ENCODE assay signal across 24 cellular contexts in genomic region chr5:171990713-171991015, GRCh38.
"Had no signal": no experiment of that assay in that cellular context is flagged by ENCODE, and none has a peak within 500 bp of the region (broad histone marks: within the 10 kb centered on the region; RNA-seq: fewer than 3 reads in every experiment).

No MANE protein-coding gene starts in this region.

- H3K27ac Mint-ChIP-seq: activated CD4-positive, alpha-beta T cell treated with anti-CD3 and anti-CD28 coated beads, Interleukin-2, amount 10 ng/mL, durations not matched to agents 7 days and 5 days; immature natural killer cell; T-cell had no signal

- H3K9me3 Mint-ChIP-seq: activated naive CD4-positive, alpha-beta T cell treated with anti-CD3 and anti-CD28 coated beads, Interleukin-2, amount 50 U/mL, for 72 hours; activated T-cell treated with anti-CD3 and anti-CD28 coated beads, Interleukin-2, amount 50 U/mL, for 72 hours; effector memory CD8-positive, alpha-beta T cell; immature natural killer cell; memory B cell; neural crest cell; T-cell had no signal

- H3K36me3 ChIP-seq: adrenal gland, gastrocnemius medialis, prostate gland, vagina had no signal

- H3K4me1 Mint-ChIP-seq: neural crest cell had no signal

- H3K27me3 ChIP-seq: adrenal gland, gastrocnemius medialis, heart right ventricle, right atrium auricular region, tibial nerve, vagina had no signal

- H3K27me3 Mint-ChIP-seq: activated CD4-positive, alpha-beta T cell treated with anti-CD3 and anti-CD28 coated beads, Interleukin-2, amount 10 ng/mL, durations not matched to agents 7 days and 5 days; effector memory CD8-positive, alpha-beta T cell; memory B cell; naive B cell; T-cell had no signal

- H3K4me1 ChIP-seq: prostate gland had no signal

- H3K4me3 ChIP-seq: adrenal gland, gastrocnemius medialis, heart right ventricle, mucosa of descending colon, prostate gland, right atrium auricular region, tibial nerve, vagina had no signal

- H3K9me3 ChIP-seq: adrenal gland, gastrocnemius medialis, heart right ventricle, mucosa of descending colon, prostate gland, right atrium auricular region, tibial nerve, vagina had no signal

- ATAC-seq: activated naive CD4-positive, alpha-beta T cell treated with anti-CD3 and anti-CD28 coated beads, Interleukin-2, amount 50 U/mL, for 72 hours; activated T-cell treated with anti-CD3 and anti-CD28 coated beads, Interleukin-2, amount 50 U/mL, for 72 hours; effector memory CD8-positive, alpha-beta T cell; heart right ventricle; left ventricle myocardium superior; mucosa of descending colon; stimulated activated naive CD8-positive, alpha-beta T cell treated with anti-CD3 and anti-CD28 coated beads, Interleukin-15, Interleukin-2, amounts not matched to agents 100 U/mL and 50 U/mL, for 24 hours; T-cell had no signal

- H3K27ac ChIP-seq: adrenal gland, gastrocnemius medialis, heart right ventricle, prostate gland, right atrium auricular region, tibial nerve, vagina had no signal

- H3K4me3 Mint-ChIP-seq: activated CD4-positive, alpha-beta T cell treated with anti-CD3 and anti-CD28 coated beads, Interleukin-2, amount 10 ng/mL, durations not matched to agents 7 days and 5 days; effector memory CD8-positive, alpha-beta T cell; immature natural killer cell; memory B cell; neural crest cell; T-cell had no signal

- DNase-seq: activated CD4-positive, alpha-beta T cell treated with anti-CD3 and anti-CD28 coated beads, Interleukin-2, amount 10 ng/mL, durations not matched to agents 7 days and 5 days; activated CD8-positive, alpha-beta memory T cell treated with anti-CD3 and anti-CD28 coated beads, Interleukin-2, amount 50 U/mL, for 4 hours; activated gamma-delta T cell treated with Interleukin-2 at 50 U/mL for 16 hours; activated T-cell treated with anti-CD3 and anti-CD28 coated beads, Interleukin-2, amount 50 U/mL, for 72 hours; adrenal gland; dermis blood vessel endothelial cell; effector memory CD8-positive, alpha-beta T cell; gastrocnemius medialis; heart right ventricle; immature natural killer cell; left ventricle myocardium superior; mucosa of descending colon; naive B cell; stimulated activated CD4-positive, alpha-beta T cell treated with anti-CD3 and anti-CD28 coated beads, Interleukin-12 subunit alpha, Interleukin-12 subunit beta, amount 100 ng/mL, for 4 hours; stimulated activated CD4-positive, alpha-beta T cell treated with anti-CD3 and anti-CD28 coated beads, Interleukin-1b, Interleukin-23, amount 100 ng/mL, for 48 hours; stimulated activated naive CD8-positive, alpha-beta T cell treated with anti-CD3 and anti-CD28 coated beads, Interleukin-15, Interleukin-2, amounts not matched to agents 100 U/mL and 50 U/mL, for 24 hours; T-cell had no signal
